ENCODE assay signal across 12 cellular contexts in genomic region chr2:219368690-219369108, GRCh38. TPM values are rescaled to one million over a fixed set of nuclear protein-coding genes. Genes with fewer than 3 reads are reported as not detected.
DNase-seq lines count a peak whose midpoint lies in the region; ATAC-seq, FAIRE-seq and TF ChIP-seq lines count a peak whose summit lies in the region.
"Had no signal": no experiment of that assay in that cellular context is flagged by ENCODE, and none has a peak within 500 bp of the region (broad histone marks: within the 10 kb centered on the region; RNA-seq: fewer than 3 reads in every experiment).

No MANE protein-coding gene starts in this region.

- ATAC-seq in activated T-cell treated with anti-CD3 and anti-CD28 coated beads, Interleukin-2, amount 50 U/mL, for 72 hours (replicated peaks in 1 of 2), result no peak
- no peak for ATAC-seq in HG02642 (IDR thresholded peaks at IDR 0.05; ENCODE audit: poor library complexity, unreplicated experiment)

- no peaks in the 10 kb centered on the region for H3K79me2 ChIP-seq in keratinocyte (ENCODE audit: control insufficient read depth, insufficient read depth, low read length)

- H4K20me1 ChIP-seq in keratinocyte (ENCODE audit: control insufficient read depth, extremely low read depth, insufficient read depth, low read length), result no peaks in the 10 kb centered on the region

- no peak overlapping the region for H3K4me3 ChIP-seq in brain microvascular endothelial cell (ENCODE audit: low read depth, low read length)
- H3K4me3 ChIP-seq in keratinocyte (ENCODE audit: control insufficient read depth in 2 of 3, extremely low read depth in 1 of 3, insufficient read depth in 2 of 3, low read depth in 1 of 3, low read length in 3 of 3), result no peak overlapping the region
- H3K4me3 ChIP-seq in stomach smooth muscle (ENCODE audit: low read length in 2 of 2), result peak overlapping the region in 1 of 2 donors; percentile 29

- H3K36me3 ChIP-seq in brain microvascular endothelial cell (replicated peaks) (no peaks in the 10 kb centered on the region), keratinocyte (ENCODE audit: control insufficient read depth in 2 of 2, extremely low read depth in 1 of 2, insufficient read depth in 2 of 2, low read length in 2 of 2) (peaks cover 2% of the 10 kb centered on the region in 2 experiments), stomach smooth muscle (ENCODE audit: control insufficient read depth in 2 of 2, insufficient read depth in 2 of 2, low read length in 2 of 2) (peaks cover 2% of the 10 kb centered on the region in 2 donors)

- dilution Hi-C loops in keratinocyte (cut with MboI; ENCODE audit: extremely low pct_ligation_motif_present, low sequenced_read_pairs), result no loop called here

- H2AFZ ChIP-seq in keratinocyte (ENCODE audit: control insufficient read depth, low read length), result no peak overlapping the region

- H3K4me2 ChIP-seq in keratinocyte (ENCODE audit: control insufficient read depth, extremely low read depth, insufficient read depth, low read depth, low read length), result peak overlapping the region; percentile 6

- H3K9me1 ChIP-seq in keratinocyte (ENCODE audit: control insufficient read depth, extremely low read depth, insufficient read depth, low read length), result no peaks in the 10 kb centered on the region

- H3K27me3 ChIP-seq in brain microvascular endothelial cell (replicated peaks) (no peaks in the 10 kb centered on the region), keratinocyte (ENCODE audit: control insufficient read depth, extremely low read depth, insufficient read depth, low read length) (no peaks in the 10 kb centered on the region), stomach smooth muscle (ENCODE audit: control insufficient read depth in 1 of 2, insufficient read depth in 2 of 2, low read length in 2 of 2) (no peaks in the 10 kb centered on the region)

- H3K4me1 Mint-ChIP-seq in HFFc6 (ENCODE audit: low read depth), result peaks cover 20% of the 10 kb centered on the region
- H3K4me1 Mint-ChIP-seq in activated T-cell treated with anti-CD3 and anti-CD28 coated beads, Interleukin-2, amount 50 U/mL, for 72 hours (ENCODE audit: low read depth), result no peaks in the 10 kb centered on the region

- peak overlapping the region; percentile 81 for H3K4me3 Mint-ChIP-seq in HFFc6
- H3K4me3 Mint-ChIP-seq in activated T-cell treated with anti-CD3 and anti-CD28 coated beads, Interleukin-2, amount 50 U/mL, for 72 hours, result no peak overlapping the region
- H3K4me3 Mint-ChIP-seq: H9; stimulated activated naive CD8-positive, alpha-beta T cell treated with anti-CD3 and anti-CD28 coated beads, Interleukin-15, Interleukin-2, amounts not matched to agents 100 ng/mL and 50 ng/mL, for 24 hours had no signal

- DNase-seq in HFFc6 (peak; percentile 89), brain microvascular endothelial cell (peak; percentile 72), keratinocyte (ENCODE audit: low read depth, low spot score) (no peak), NCI-H2029 (lab: John Stamatoyannopoulos, UW) (no peak), NCI-H2107 treated with DMSO at 0.1 percent for 48 hours (lab: John Stamatoyannopoulos, UW; ENCODE audit: unreplicated experiment) (no peak)
- no peak for DNase-seq in activated T-cell treated with anti-CD3 and anti-CD28 coated beads, Interleukin-2, amount 50 U/mL, for 72 hours
- DNase-seq: H9, Kasumi-1 had no signal

- peak overlapping the region; percentile 90 for H3K27ac Mint-ChIP-seq in HFFc6
- H3K27ac Mint-ChIP-seq in activated T-cell treated with anti-CD3 and anti-CD28 coated beads, Interleukin-2, amount 50 U/mL, for 72 hours, result no peak overlapping the region
- H3K27ac Mint-ChIP-seq: H9; stimulated activated naive CD8-positive, alpha-beta T cell treated with anti-CD3 and anti-CD28 coated beads, Interleukin-15, Interleukin-2, amounts not matched to agents 100 ng/mL and 50 ng/mL, for 24 hours had no signal

- in situ Hi-C loops in brain microvascular endothelial cell (cut with HindIII; ENCODE audit: low pct_ligation_motif_present, low sequenced_read_pairs), result no loop called here

- no peak for TF ChIP-seq CTCF in HFFc6 (IDR thresholded peaks at IDR 0.05)
- no peak for TF ChIP-seq CTCF in brain microvascular endothelial cell (IDR thresholded peaks at IDR 0.05; ENCODE audit: low read depth, low read length, missing control alignments)
- no peak for TF ChIP-seq CTCF in keratinocyte (optimal IDR thresholded peaks at IDR 0.05 in 1 of 3, IDR thresholded peaks at IDR 0.05 in 1 of 3, conservative IDR thresholded peaks at IDR 0.05 in 1 of 3; ENCODE audit: extremely low read depth in 1 of 3, insufficient read depth in 2 of 3, low read length in 3 of 3)

- H3K9ac ChIP-seq in keratinocyte (ENCODE audit: control insufficient read depth, extremely low read depth, insufficient read depth, low read length) (no peak overlapping the region), stomach smooth muscle (ENCODE audit: low read length in 2 of 2) (peak overlapping the region; percentile 5 to 21)

- H3K4me1 ChIP-seq in keratinocyte (ENCODE audit: control insufficient read depth, extremely low read depth, insufficient read depth, low read length) (peaks cover 7% of the 10 kb centered on the region), stomach smooth muscle (ENCODE audit: control insufficient read depth, insufficient read depth, low read length) (peaks cover 10% of the 10 kb centered on the region)

- H3K36me3 Mint-ChIP-seq in HFFc6 (ENCODE audit: low read depth), result peaks cover 3% of the 10 kb centered on the region; the same call in 1 of the 2 replicates
- peaks cover 0 to 4% of the 10 kb centered on the region in 2 donors for H3K36me3 Mint-ChIP-seq in activated T-cell treated with anti-CD3 and anti-CD28 coated beads, Interleukin-2, amount 50 U/mL, for 72 hours (ENCODE audit: insufficient read depth in 2 of 2)

- H3K27me3 Mint-ChIP-seq in HFFc6 (ENCODE audit: insufficient read depth), result no peaks in the 10 kb centered on the region
- H3K27me3 Mint-ChIP-seq in activated T-cell treated with anti-CD3 and anti-CD28 coated beads, Interleukin-2, amount 50 U/mL, for 72 hours (ENCODE audit: low read depth), result no peaks in the 10 kb centered on the region
- H3K27me3 Mint-ChIP-seq: stimulated activated naive CD8-positive, alpha-beta T cell treated with anti-CD3 and anti-CD28 coated beads, Interleukin-15, Interleukin-2, amounts not matched to agents 100 ng/mL and 50 ng/mL, for 24 hours had no signal

- H3K9me3 ChIP-seq in keratinocyte (ENCODE audit: control insufficient read depth, low read depth, low read length) (no peaks in the 10 kb centered on the region), stomach smooth muscle (ENCODE audit: control insufficient read depth in 2 of 2, low read length in 2 of 2) (no peaks in the 10 kb centered on the region)

- FAIRE-seq in keratinocyte (lab: Jason Lieb, UNC), result peak; percentile 36

- no peaks in the 10 kb centered on the region for H3K9me3 Mint-ChIP-seq in HFFc6
- no peaks in the 10 kb centered on the region for H3K9me3 Mint-ChIP-seq in activated T-cell treated with anti-CD3 and anti-CD28 coated beads, Interleukin-2, amount 50 U/mL, for 72 hours
- H3K9me3 Mint-ChIP-seq: H9; stimulated activated naive CD8-positive, alpha-beta T cell treated with anti-CD3 and anti-CD28 coated beads, Interleukin-15, Interleukin-2, amounts not matched to agents 100 ng/mL and 50 ng/mL, for 24 hours had no signal

- peak overlapping the region; percentile 37 for H3K27ac ChIP-seq in brain microvascular endothelial cell
- H3K27ac ChIP-seq in keratinocyte (ENCODE audit: control insufficient read depth, insufficient read depth, low read length), result no peak overlapping the region
- H3K27ac ChIP-seq in stomach smooth muscle (ENCODE audit: low read length), result no peak overlapping the region

RNA-seq across cellular contexts. Expression of gene DNPEP, which starts 19.0 kb away (rescaled TPM):
- total RNA-seq in HFFc6 (2021; fragmentation: NEBNext Ultra II Directional; extraction: Animal tissue kit (Norgen Biotek cat#: 25700)), result 10 to 100 TPM; 46.9 to 59.4 (median 53.0) TPM
- 34.1 to 61.3 TPM (median 41.6 TPM) in 3 replicates for polyA plus RNA-seq in keratinocyte
- polyA plus RNA-seq in keratinocyte (2011; ENCODE audit: low read depth), result 11.6 TPM
- polyA plus RNA-seq in keratinocyte (2011; cell fraction: cytosol; rRNA removed), result 32.8 and 57.5 TPM in 2 replicates
- 62.7 and 79.0 TPM in 2 replicates for polyA plus RNA-seq in keratinocyte (2011; cell fraction: nucleus; rRNA removed)
- polyA plus RNA-seq in keratinocyte (2012; ENCODE audit: low replicate concordance), result 44.2 and 58.0 TPM in 2 replicates
- 48.9 to 90.2 TPM (median 64.1 TPM) in 3 replicates for polyA minus RNA-seq in keratinocyte
- polyA minus RNA-seq in keratinocyte (2011; cell fraction: cytosol; rRNA and poly(A)+ RNA removed), result 58.1 TPM
- 20.0 and 25.8 TPM in 2 replicates for polyA minus RNA-seq in keratinocyte (2011; cell fraction: nucleus; rRNA and poly(A)+ RNA removed)
- total RNA-seq in activated T-cell treated with anti-CD3 and anti-CD28 coated beads, Interleukin-2, amount 50 U/mL, for 72 hours, result 10 to 100 TPM; 61.5 to 71.0 TPM

RNA-seq across cellular contexts. Expression of gene RESP18, which starts 36.2 kb away (rescaled TPM):
- total RNA-seq in HFFc6 (2021; fragmentation: NEBNext Ultra II Directional; extraction: Animal tissue kit (Norgen Biotek cat#: 25700)), result not detected
- polyA plus RNA-seq in keratinocyte, result not detected in 3 replicates
- not detected for polyA plus RNA-seq in keratinocyte (2011; ENCODE audit: low read depth)
- not detected in 2 replicates for polyA plus RNA-seq in keratinocyte (2011; cell fraction: cytosol; rRNA removed)
- polyA plus RNA-seq in keratinocyte (2011; cell fraction: nucleus; rRNA removed), result not detected in 2 replicates
- not detected in 2 replicates for polyA plus RNA-seq in keratinocyte (2012; ENCODE audit: low replicate concordance)
- not detected in 3 replicates for polyA minus RNA-seq in keratinocyte
- polyA minus RNA-seq in keratinocyte (2011; cell fraction: cytosol; rRNA and poly(A)+ RNA removed), result not detected
- polyA minus RNA-seq in keratinocyte (2011; cell fraction: nucleus; rRNA and poly(A)+ RNA removed), result not detected in 2 replicates
- not detected for total RNA-seq in activated T-cell treated with anti-CD3 and anti-CD28 coated beads, Interleukin-2, amount 50 U/mL, for 72 hours
- total RNA-seq: H9, pulmonary artery endothelial cell had no signal

RNA-seq across cellular contexts. Expression of gene DES, which starts 49.5 kb away (rescaled TPM):
- under 1 TPM in 5 of 6 experiments, not detected in 1; 0.12 to 0.37 (median 0.19) TPM for total RNA-seq in HFFc6 (2021; fragmentation: NEBNext Ultra II Directional; extraction: Animal tissue kit (Norgen Biotek cat#: 25700))
- polyA plus RNA-seq in keratinocyte, result not detected in 3 replicates
- polyA plus RNA-seq in keratinocyte (2011; ENCODE audit: low read depth), result not detected
- polyA plus RNA-seq in keratinocyte (2011; cell fraction: cytosol; rRNA removed), result not detected in 2 replicates
- 0.16 TPM in 1 of 2 replicates, not detected in the other for polyA plus RNA-seq in keratinocyte (2011; cell fraction: nucleus; rRNA removed)
- 0.68 TPM in 1 of 2 replicates, not detected in the other for polyA plus RNA-seq in keratinocyte (2012; ENCODE audit: low replicate concordance)
- polyA minus RNA-seq in keratinocyte, result not detected in 3 replicates
- polyA minus RNA-seq in keratinocyte (2011; cell fraction: cytosol; rRNA and poly(A)+ RNA removed), result not detected
- polyA minus RNA-seq in keratinocyte (2011; cell fraction: nucleus; rRNA and poly(A)+ RNA removed), result not detected in 2 replicates
- total RNA-seq in activated T-cell treated with anti-CD3 and anti-CD28 coated beads, Interleukin-2, amount 50 U/mL, for 72 hours, result under 1 TPM in 1 of 2 donors, not detected in 1; 0.10 TPM
- total RNA-seq: pulmonary artery endothelial cell had no signal

RNA-seq across cellular contexts. Expression of gene PTPRN, which starts 59.5 kb away (rescaled TPM):
- 10 to 100 TPM in 5 of 6 experiments, 1 to 10 TPM in 1; 5.2 to 18.3 (median 15.2) TPM for total RNA-seq in HFFc6 (2021; fragmentation: NEBNext Ultra II Directional; extraction: Animal tissue kit (Norgen Biotek cat#: 25700))
- not detected in 3 replicates for polyA plus RNA-seq in keratinocyte
- polyA plus RNA-seq in keratinocyte (2011; ENCODE audit: low read depth), result not detected
- polyA plus RNA-seq in keratinocyte (2011; cell fraction: cytosol; rRNA removed), result not detected in 2 replicates
- not detected in 2 replicates for polyA plus RNA-seq in keratinocyte (2011; cell fraction: nucleus; rRNA removed)
- not detected in 2 replicates for polyA plus RNA-seq in keratinocyte (2012; ENCODE audit: low replicate concordance)
- not detected in 3 replicates for polyA minus RNA-seq in keratinocyte
- polyA minus RNA-seq in keratinocyte (2011; cell fraction: cytosol; rRNA and poly(A)+ RNA removed), result not detected
- not detected in 2 replicates for polyA minus RNA-seq in keratinocyte (2011; cell fraction: nucleus; rRNA and poly(A)+ RNA removed)
- 1 to 10 TPM; 1.7 to 2.5 TPM for total RNA-seq in activated T-cell treated with anti-CD3 and anti-CD28 coated beads, Interleukin-2, amount 50 U/mL, for 72 hours
- total RNA-seq: pulmonary artery endothelial cell had no signal

Comparison
In these comparisons a context has a peak if more than half of its experiments do, and no peak if none do; other contexts are left out.
1. DNase-seq: peak in HFFc6 (single experiment) and brain microvascular endothelial cell (single experiment); none in keratinocyte (single experiment), NCI-H2029 (single experiment), activated T-cell treated with anti-CD3 and anti-CD28 coated beads, Interleukin-2, amount 50 U/mL, for 72 hours (0 of 2) and NCI-H2107 treated with DMSO at 0.1 percent for 48 hours (single experiment).